8 cellular contexts compared by ENCODE assay signal in the genomic region with DNA sequence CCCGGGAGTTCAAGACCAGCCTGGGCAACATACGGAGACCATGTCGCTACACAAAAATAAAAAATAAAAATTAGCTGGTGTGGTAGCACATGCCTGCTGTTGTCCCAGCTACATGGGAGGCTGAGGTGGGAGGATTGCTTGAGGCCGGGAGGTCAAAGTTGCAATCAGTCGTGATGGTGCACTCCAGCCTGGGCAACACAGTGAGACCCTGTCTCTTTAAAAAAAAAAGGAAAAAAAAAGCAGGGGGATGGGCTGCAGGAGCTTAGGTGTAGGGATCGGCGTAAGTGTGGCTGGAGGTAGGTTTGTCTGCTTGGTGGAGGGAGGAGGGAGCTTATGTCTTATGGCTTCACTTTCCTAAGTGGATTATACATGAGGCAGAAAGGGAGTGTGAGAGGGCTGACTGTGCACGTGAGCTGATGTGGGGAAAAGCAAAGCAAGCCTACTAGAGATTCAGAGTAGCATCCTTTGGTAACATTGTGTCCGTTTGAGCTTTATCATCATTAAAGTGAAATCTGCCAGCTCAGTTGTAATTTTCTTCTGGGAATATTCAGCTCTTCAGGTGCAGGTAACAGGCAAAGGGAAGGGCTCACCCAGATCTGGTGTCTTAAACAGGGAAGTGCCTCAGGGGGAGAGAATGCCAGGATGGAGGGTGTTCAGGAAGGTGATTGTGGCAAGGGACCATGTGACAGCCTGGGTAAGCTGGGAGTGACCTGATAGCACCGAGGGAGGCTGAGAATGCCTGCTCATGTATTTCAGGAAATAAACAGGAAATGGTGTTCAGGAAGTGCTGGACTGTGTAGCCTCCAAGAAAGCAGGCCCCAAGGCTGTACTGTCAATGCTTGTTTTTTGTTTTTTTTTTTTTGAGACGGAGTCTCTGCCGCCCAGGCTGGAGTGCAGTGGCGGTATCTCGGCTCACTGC. TPM values are rescaled to one million over a fixed set of nuclear protein-coding genes. Genes with fewer than 3 reads are reported as not detected.
DNase-seq lines count a peak whose midpoint lies in the region; ATAC-seq lines count a peak whose summit lies in the region.

No MANE protein-coding gene starts in this region.

- H3K4me1 Mint-ChIP-seq in activated T-cell treated with anti-CD3 and anti-CD28 coated beads, Interleukin-2, amount 50 U/mL, for 72 hours (ENCODE audit: low read depth) = peaks cover 33% of the 10 kb centered on the region
- peaks cover 18% of the 10 kb centered on the region for H3K4me1 Mint-ChIP-seq in activated T-helper 1 cell treated with anti-CD3 and anti-CD28 coated beads, Interleukin-12 subunit alpha, Interleukin-12 subunit beta, Interleukin-2, Interleukin-4 antibody, amounts not matched to agents 30 ng/mL and 10 ng/mL and 1 ng/mL, durations not matched to agents 14 hours and 24 hours and 36 hours (ENCODE audit: low read depth)

- peak overlapping the region; percentile 21 to 29 for H3K4me3 Mint-ChIP-seq in activated T-cell treated with anti-CD3 and anti-CD28 coated beads, Interleukin-2, amount 50 U/mL, for 72 hours
- peak overlapping the region; percentile 61 for H3K4me3 Mint-ChIP-seq in activated T-helper 1 cell treated with anti-CD3 and anti-CD28 coated beads, Interleukin-12 subunit alpha, Interleukin-12 subunit beta, Interleukin-2, Interleukin-4 antibody, amounts not matched to agents 30 ng/mL and 10 ng/mL and 1 ng/mL, durations not matched to agents 14 hours and 24 hours and 36 hours

- DNase-seq in activated T-cell treated with anti-CD3 and anti-CD28 coated beads, Interleukin-2, amount 50 U/mL, for 72 hours = no peak
- DNase-seq in activated T-cell treated with anti-CD3 and anti-CD28 coated beads for 4 hours = no peak
- DNase-seq in activated T-helper 1 cell treated with anti-CD3 and anti-CD28 coated beads, Interleukin-12 subunit alpha, Interleukin-12 subunit beta, Interleukin-2, Interleukin-4 antibody, amounts not matched to agents 30 ng/mL and 10 ng/mL and 1 ng/mL, durations not matched to agents 14 hours and 24 hours and 36 hours (ENCODE audit: low spot score) = no peak
- peak; percentile 55 for DNase-seq in iris pigment epithelial cell (ENCODE audit: low read depth)
- peak in 33 of 49 donors; percentile 7 to 69 (median 22) for DNase-seq in substantia nigra (lab: John Stamatoyannopoulos, UW)
- no peak for DNase-seq in activated gamma-delta T cell treated with Interleukin-2 at 50 U/mL for 16 hours
- no peak for DNase-seq in middle frontal gyrus (ENCODE audit: extremely low spot score, low spot score)

- peak overlapping the region; percentile 83 for H3K27ac Mint-ChIP-seq in activated T-cell treated with anti-CD3 and anti-CD28 coated beads, Interleukin-2, amount 50 U/mL, for 72 hours
- H3K27ac Mint-ChIP-seq in activated T-helper 1 cell treated with anti-CD3 and anti-CD28 coated beads, Interleukin-12 subunit alpha, Interleukin-12 subunit beta, Interleukin-2, Interleukin-4 antibody, amounts not matched to agents 30 ng/mL and 10 ng/mL and 1 ng/mL, durations not matched to agents 14 hours and 24 hours and 36 hours = peak overlapping the region; percentile 72

- no peak overlapping the region for H3K27ac ChIP-seq in substantia nigra (ENCODE audit: low read depth, low read length, poor library complexity, severe bottlenecking)

- ATAC-seq in activated T-cell treated with anti-CD3 and anti-CD28 coated beads, Interleukin-2, amount 50 U/mL, for 72 hours (replicated peaks in 1 of 2) = peak in 1 of 2 donors; percentile 22
- ATAC-seq in HG02623 (IDR thresholded peaks at IDR 0.05; ENCODE audit: unreplicated experiment) = no peak

- intact Hi-C loops in activated T-helper 1 cell treated with anti-CD3 and anti-CD28 coated beads, Interleukin-12 subunit alpha, Interleukin-12 subunit beta, Interleukin-2, Interleukin-4 antibody, amounts not matched to agents 30 ng/mL and 10 ng/mL and 1 ng/mL, durations not matched to agents 14 hours and 24 hours and 36 hours (cut with micrococcal nuclease) = loop anchor here (2.0 kb wide), 1 partner anchor 18 kb away; a partner anchor contains a TSS

- H3K36me3 Mint-ChIP-seq in activated T-cell treated with anti-CD3 and anti-CD28 coated beads, Interleukin-2, amount 50 U/mL, for 72 hours (ENCODE audit: insufficient read depth in 2 of 2) = peaks cover 2 to 9% of the 10 kb centered on the region in 2 donors
- H3K36me3 Mint-ChIP-seq in activated T-helper 1 cell treated with anti-CD3 and anti-CD28 coated beads, Interleukin-12 subunit alpha, Interleukin-12 subunit beta, Interleukin-2, Interleukin-4 antibody, amounts not matched to agents 30 ng/mL and 10 ng/mL and 1 ng/mL, durations not matched to agents 14 hours and 24 hours and 36 hours (ENCODE audit: low read depth) = peaks cover 17% of the 10 kb centered on the region

- H3K27me3 Mint-ChIP-seq in activated T-cell treated with anti-CD3 and anti-CD28 coated beads, Interleukin-2, amount 50 U/mL, for 72 hours (ENCODE audit: low read depth) = no peaks in the 10 kb centered on the region
- H3K27me3 Mint-ChIP-seq in activated T-helper 1 cell treated with anti-CD3 and anti-CD28 coated beads, Interleukin-12 subunit alpha, Interleukin-12 subunit beta, Interleukin-2, Interleukin-4 antibody, amounts not matched to agents 30 ng/mL and 10 ng/mL and 1 ng/mL, durations not matched to agents 14 hours and 24 hours and 36 hours (ENCODE audit: insufficient read depth) = no peaks in the 10 kb centered on the region

- H3K9me3 Mint-ChIP-seq in activated T-cell treated with anti-CD3 and anti-CD28 coated beads, Interleukin-2, amount 50 U/mL, for 72 hours = no peaks in the 10 kb centered on the region
- H3K9me3 Mint-ChIP-seq in activated T-helper 1 cell treated with anti-CD3 and anti-CD28 coated beads, Interleukin-12 subunit alpha, Interleukin-12 subunit beta, Interleukin-2, Interleukin-4 antibody, amounts not matched to agents 30 ng/mL and 10 ng/mL and 1 ng/mL, durations not matched to agents 14 hours and 24 hours and 36 hours = no peaks in the 10 kb centered on the region

RNA-seq across cellular contexts. Expression of a gene that starts 17.6 kb away (rescaled TPM):
- 10 to 100 TPM; 53.7 to 55.9 TPM for total RNA-seq in activated T-cell treated with anti-CD3 and anti-CD28 coated beads, Interleukin-2, amount 50 U/mL, for 72 hours
- 47.4 and 49.6 TPM in 2 replicates for total RNA-seq in activated T-helper 1 cell treated with anti-CD3 and anti-CD28 coated beads, Interleukin-12 subunit alpha, Interleukin-12 subunit beta, Interleukin-2, Interleukin-4 antibody, amounts not matched to agents 30 ng/mL and 10 ng/mL and 1 ng/mL, durations not matched to agents 14 hours and 24 hours and 36 hours

RNA-seq across cellular contexts. Expression of a gene that starts 34.2 kb away (rescaled TPM):
- 10 to 100 TPM; 23.0 to 23.3 TPM for total RNA-seq in activated T-cell treated with anti-CD3 and anti-CD28 coated beads, Interleukin-2, amount 50 U/mL, for 72 hours
- total RNA-seq in activated T-helper 1 cell treated with anti-CD3 and anti-CD28 coated beads, Interleukin-12 subunit alpha, Interleukin-12 subunit beta, Interleukin-2, Interleukin-4 antibody, amounts not matched to agents 30 ng/mL and 10 ng/mL and 1 ng/mL, durations not matched to agents 14 hours and 24 hours and 36 hours = 33.1 and 33.3 TPM in 2 replicates

RNA-seq across cellular contexts. Expression of a gene that starts 37.6 kb away (rescaled TPM):
- total RNA-seq in activated T-cell treated with anti-CD3 and anti-CD28 coated beads, Interleukin-2, amount 50 U/mL, for 72 hours = not detected
- total RNA-seq in activated T-helper 1 cell treated with anti-CD3 and anti-CD28 coated beads, Interleukin-12 subunit alpha, Interleukin-12 subunit beta, Interleukin-2, Interleukin-4 antibody, amounts not matched to agents 30 ng/mL and 10 ng/mL and 1 ng/mL, durations not matched to agents 14 hours and 24 hours and 36 hours = not detected in 2 replicates

Comparison
In these comparisons a context has a peak if more than half of its experiments do, and no peak if none do; other contexts are left out.
1. DNase-seq: peak in iris pigment epithelial cell (single experiment) and substantia nigra (33 of 49); none in activated T-cell treated with anti-CD3 and anti-CD28 coated beads, Interleukin-2, amount 50 U/mL, for 72 hours (0 of 2), activated T-cell treated with anti-CD3 and anti-CD28 coated beads for 4 hours (single experiment), activated T-helper 1 cell treated with anti-CD3 and anti-CD28 coated beads, Interleukin-12 subunit alpha, Interleukin-12 subunit beta, Interleukin-2, Interleukin-4 antibody, amounts not matched to agents 30 ng/mL and 10 ng/mL and 1 ng/mL, durations not matched to agents 14 hours and 24 hours and 36 hours (single experiment), activated gamma-delta T cell treated with Interleukin-2 at 50 U/mL for 16 hours (single experiment) and middle frontal gyrus (single experiment).